Comparison of ENCODE assay signal across 9 cellular contexts in the genomic region with DNA sequence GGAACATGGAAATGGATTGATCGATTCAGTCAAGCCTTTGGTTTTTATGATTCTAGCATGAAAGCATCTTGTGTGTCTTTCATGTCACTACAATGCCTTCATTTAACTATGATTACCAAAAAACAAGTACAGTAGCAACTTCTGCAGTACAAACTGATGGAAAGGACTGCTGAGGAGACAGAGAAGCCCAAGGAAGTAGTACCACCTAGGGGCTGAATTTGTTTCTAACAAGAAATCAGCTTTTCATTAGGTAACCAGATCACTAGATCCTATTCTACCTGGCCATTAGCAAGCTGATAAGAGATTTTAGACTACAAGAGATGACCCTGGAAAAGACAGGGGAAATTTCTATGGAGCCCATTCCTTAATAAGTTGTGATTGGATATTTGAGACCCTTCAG. TPM values are rescaled to one million over a fixed set of nuclear protein-coding genes. Genes with fewer than 3 reads are reported as not detected.
DNase-seq lines count a peak whose midpoint lies in the region; ATAC-seq, FAIRE-seq and TF ChIP-seq lines count a peak whose summit lies in the region.
"Had no signal": no experiment of that assay in that cellular context is flagged by ENCODE, and none has a peak within 500 bp of the region (broad histone marks: within the 10 kb centered on the region; RNA-seq: fewer than 3 reads in every experiment).

No MANE protein-coding gene starts in this region.

- BruUV-seq in K562 (replicated peaks; lab: Mats Ljungman, UMichigan): no TSS peak

- no peaks in the 10 kb centered on the region for H3K27me3 ChIP-seq in K562 (ENCODE audit: control insufficient read depth in 2 of 2, insufficient read depth in 2 of 2, low read length in 2 of 2)

- no peaks in the 10 kb centered on the region for H3K79me2 ChIP-seq in K562 (ENCODE audit: control insufficient read depth, insufficient read depth, low read length)

- H3K9me1 ChIP-seq in K562 (ENCODE audit: control insufficient read depth, insufficient read depth, low read length): no peaks in the 10 kb centered on the region

- intact Hi-C loops in K562 (cut with micrococcal nuclease): loop anchor here (1.0 kb wide), 1 partner anchor 96 kb away; no protein-coding TSS in a partner anchor

- H3K9me3 ChIP-seq in K562 (replicated peaks; ENCODE audit: control insufficient read depth, insufficient read depth, low read depth, low read length): no peaks in the 10 kb centered on the region

- TF ChIP-seq EP300 in K562 (IDR thresholded peaks at IDR 0.05; ENCODE audit: low read length): no peak

- peak; percentile 59; the same call in 2 of the 3 replicates for ATAC-seq in K562
- ATAC-seq in GM21528 (IDR thresholded peaks at IDR 0.05; ENCODE audit: low FRiP score, unreplicated experiment): no peak
- ATAC-seq in HG03108 (IDR thresholded peaks at IDR 0.05; ENCODE audit: unreplicated experiment): no peak
- ATAC-seq in GM19395 (IDR thresholded peaks at IDR 0.05; ENCODE audit: unreplicated experiment): no peak
- ATAC-seq: activated CD8-positive, alpha-beta memory T cell treated with anti-CD3 and anti-CD28 coated beads, Interleukin-2, amount 10 ng/mL, durations not matched to agents 7 days and 5 days had no signal

- POLR2A ChIA-PET in K562 (lab: Yijun Ruan, JAX): no interaction called here

- H3K4me1 ChIP-seq in K562 (replicated peaks in 1 of 2; ENCODE audit: control insufficient read depth in 2 of 2, insufficient read depth in 2 of 2, low read length in 2 of 2): peaks cover 0 to 8% of the 10 kb centered on the region in 2 experiments; a peak in 3 of 5 replicates

- H3K36me3 ChIP-seq in K562 (ENCODE audit: control insufficient read depth, insufficient read depth, low read length): no peaks in the 10 kb centered on the region

- 36% methylated on average over 1 of the region's 1 CpG for WGBS in K562 (ENCODE audit: insufficient coverage, low coverage, missing lambda C conversion rate)

- in situ Hi-C loops in K562 (cut with MboI): no loop called here

- H3K4me3 ChIP-seq in K562: no peak overlapping the region

- no peak overlapping the region for H3K9ac ChIP-seq in K562 (ENCODE audit: insufficient read depth in 1 of 2, low read depth in 2 of 2, low read length in 2 of 2)

- H3K27ac ChIP-seq in K562 (ENCODE audit: extremely low read depth, low read depth, low read length): no peak overlapping the region

- peak in 2 of 3 experiments; percentile 30 to 58; a peak in 2 of 6 replicates for TF ChIP-seq CTCF in K562 (IDR thresholded peaks at IDR 0.05 in 2 of 3, conservative IDR thresholded peaks at IDR 0.05 in 1 of 3; ENCODE audit: insufficient read depth in 2 of 3, low read depth in 1 of 3, low read length in 3 of 3)

- no peak for FAIRE-seq in HTR-8/SVneo (lab: Jason Lieb, UNC)
- no peak for FAIRE-seq in K562 (lab: Jason Lieb, UNC)

- TF ChIP-seq POLR2A in K562 (conservative IDR thresholded peaks at IDR 0.05): no peak

- DNase-seq in DMS153 treated with DMSO at 0.1 percent for 48 hours (lab: John Stamatoyannopoulos, UW; ENCODE audit: unreplicated experiment): peak; percentile 49
- DNase-seq in HTR-8/SVneo (ENCODE audit: insufficient read length, low spot score): peak; percentile 34
- DNase-seq in K562 (ENCODE audit: extremely low read depth in 1 of 4, low spot score in 3 of 4): peak in 1 of 4 experiments; percentile 29
- DNase-seq in midbrain (lab: John Stamatoyannopoulos, UW): peak; percentile 64
- no peak for DNase-seq in activated naive CD4-positive, alpha-beta T cell treated with Interleukin-2 at 50 U/mL for 16 hours
- DNase-seq: activated CD8-positive, alpha-beta memory T cell treated with anti-CD3 and anti-CD28 coated beads, Interleukin-2, amount 10 ng/mL, durations not matched to agents 7 days and 5 days had no signal

- peak; percentile 68 to 82 for TF ChIP-seq RAD21 in K562 (CRISPR knock-in tag; conservative IDR thresholded peaks at IDR 0.05 in 1 of 2, IDR thresholded peaks at IDR 0.05 in 1 of 2)

- CTCF ChIA-PET in K562 (lab: Yijun Ruan, JAX; ENCODE audit: low intra/inter-chr PET ratio): interaction anchor here (1.0 kb wide), 1 partner anchor 172 kb away, joined by 5 read pairs; no protein-coding TSS in a partner anchor

- no peaks in the 10 kb centered on the region for H4K20me1 ChIP-seq in K562 (replicated peaks; ENCODE audit: control insufficient read depth, insufficient read depth, low read length)

- H3K4me2 ChIP-seq in K562 (ENCODE audit: insufficient read depth, low read length): no peak overlapping the region

- no peak overlapping the region for H2AFZ ChIP-seq in K562 (ENCODE audit: low read depth, low read length)

TF ChIP-seq in K562, 482 proteins besides CTCF, POLR2A, EP300 and RAD21 (continues in another document):
- TF ChIP-seq, protein P1, sequence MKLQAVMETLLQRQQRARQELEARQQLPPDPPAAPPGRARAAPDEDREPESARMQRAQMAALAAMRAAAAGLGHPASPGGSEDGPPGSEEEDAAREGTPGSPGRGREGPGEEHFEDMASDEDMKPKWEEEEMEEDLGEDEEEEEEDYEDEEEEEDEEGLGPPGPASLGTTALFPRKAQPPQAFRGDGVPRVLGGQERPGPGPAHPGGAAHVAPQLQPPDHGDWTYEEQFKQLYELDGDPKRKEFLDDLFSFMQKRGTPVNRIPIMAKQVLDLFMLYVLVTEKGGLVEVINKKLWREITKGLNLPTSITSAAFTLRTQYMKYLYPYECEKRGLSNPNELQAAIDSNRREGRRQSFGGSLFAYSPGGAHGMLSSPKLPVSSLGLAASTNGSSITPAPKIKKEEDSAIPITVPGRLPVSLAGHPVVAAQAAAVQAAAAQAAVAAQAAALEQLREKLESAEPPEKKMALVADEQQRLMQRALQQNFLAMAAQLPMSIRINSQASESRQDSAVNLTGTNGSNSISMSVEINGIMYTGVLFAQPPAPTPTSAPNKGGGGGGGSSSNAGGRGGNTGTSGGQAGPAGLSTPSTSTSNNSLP (IDR thresholded peaks at IDR 0.05; ENCODE audit: borderline replicate concordance, low read depth, low read length): 0 out of 2 replicates have a peak, but pooled peaks have one; percentile 12

RNA-seq across cellular contexts. Expression of gene IFIT1, which starts 3.2 kb away (rescaled TPM):
- total RNA-seq in K562 (2011; cell fraction: chromatin; rRNA removed; ENCODE audit: low replicate concordance): not detected in 2 replicates
- total RNA-seq in K562 (2011; cell fraction: nucleolus; rRNA removed): not detected in 2 replicates
- total RNA-seq in K562 (2011; cell fraction: nucleoplasm; rRNA removed): not detected in 2 replicates
- 0.09 TPM in 1 of 2 replicates, not detected in the other for total RNA-seq in K562 (2014; rRNA removed)
- 0.13 and 0.18 TPM in 2 replicates for total RNA-seq in K562 (2014; rRNA removed; fragmentation: Illumina TruSeq; extraction: Trizol)
- total RNA-seq in K562 (2015; rRNA removed; fragmentation: Illumina TruSeq; extraction: Trizol): 0.23 and 0.40 TPM in 2 replicates
- total RNA-seq in K562 (2021): 0.09 and 0.25 TPM in 2 replicates
- polyA plus RNA-seq in K562 (2011; rRNA removed): 0.06 and 0.07 TPM in 2 replicates
- polyA plus RNA-seq in K562 (2011; cell fraction: cytosol; rRNA removed): 0.04 TPM in 1 of 2 replicates, not detected in the other
- not detected in 2 replicates for polyA plus RNA-seq in K562 (2011; cell fraction: nucleus; rRNA removed)
- 0.08 and 0.14 TPM in 2 replicates for polyA plus RNA-seq in K562 (2012)
- polyA plus RNA-seq in K562 (2014; fragmentation: Illumina TruSeq; extraction: Trizol): 0.10 and 0.18 TPM in 2 replicates
- under 1 TPM; 0.18 TPM for polyA plus RNA-seq in K562 (2014; fragmentation: Nextera tagmentation; extraction: Ambion mirVana)
- polyA plus RNA-seq in K562 (2014; rRNA removed): 0.03 TPM in 1 of 2 replicates, not detected in the other
- 0.09 TPM in 1 of 2 replicates, not detected in the other for polyA minus RNA-seq in K562 (2011; rRNA and poly(A)+ RNA removed)
- polyA minus RNA-seq in K562 (2011; cell fraction: cytosol; rRNA and poly(A)+ RNA removed): not detected in 2 replicates
- polyA minus RNA-seq in K562 (2011; cell fraction: nucleus; rRNA and poly(A)+ RNA removed): not detected in 2 replicates

RNA-seq across cellular contexts. Expression of gene IFIT1B, which starts 11.4 kb away (rescaled TPM):
- not detected in 2 replicates for total RNA-seq in K562 (2011; cell fraction: chromatin; rRNA removed; ENCODE audit: low replicate concordance)
- not detected in 2 replicates for total RNA-seq in K562 (2011; cell fraction: nucleolus; rRNA removed)
- not detected in 2 replicates for total RNA-seq in K562 (2011; cell fraction: nucleoplasm; rRNA removed)
- total RNA-seq in K562 (2014; rRNA removed): not detected in 2 replicates
- not detected in 2 replicates for total RNA-seq in K562 (2014; rRNA removed; fragmentation: Illumina TruSeq; extraction: Trizol)
- total RNA-seq in K562 (2015; rRNA removed; fragmentation: Illumina TruSeq; extraction: Trizol): not detected in 2 replicates
- not detected in 2 replicates for total RNA-seq in K562 (2021)
- polyA plus RNA-seq in K562 (2011; rRNA removed): not detected in 2 replicates
- polyA plus RNA-seq in K562 (2011; cell fraction: cytosol; rRNA removed): not detected in 2 replicates
- polyA plus RNA-seq in K562 (2011; cell fraction: nucleus; rRNA removed): not detected in 2 replicates
- not detected in 2 replicates for polyA plus RNA-seq in K562 (2012)
- not detected in 2 replicates for polyA plus RNA-seq in K562 (2014; fragmentation: Illumina TruSeq; extraction: Trizol)
- polyA plus RNA-seq in K562 (2014; fragmentation: Nextera tagmentation; extraction: Ambion mirVana): not detected
- not detected in 2 replicates for polyA plus RNA-seq in K562 (2014; rRNA removed)
- not detected in 2 replicates for polyA minus RNA-seq in K562 (2011; rRNA and poly(A)+ RNA removed)
- polyA minus RNA-seq in K562 (2011; cell fraction: cytosol; rRNA and poly(A)+ RNA removed): not detected in 2 replicates
- not detected in 2 replicates for polyA minus RNA-seq in K562 (2011; cell fraction: nucleus; rRNA and poly(A)+ RNA removed)

RNA-seq across cellular contexts. Expression of gene IFIT5, which starts 25.1 kb away (rescaled TPM):
- total RNA-seq in K562 (2011; cell fraction: chromatin; rRNA removed; ENCODE audit: low replicate concordance): not detected in 2 replicates
- not detected in 2 replicates for total RNA-seq in K562 (2011; cell fraction: nucleolus; rRNA removed)
- total RNA-seq in K562 (2011; cell fraction: nucleoplasm; rRNA removed): not detected in 2 replicates
- total RNA-seq in K562 (2014; rRNA removed) (0.05 TPM in 1 of 2 replicates, not detected in the other), K562 (2014; rRNA removed; fragmentation: Illumina TruSeq; extraction: Trizol) (not detected in 2 replicates), K562 (2015; rRNA removed; fragmentation: Illumina TruSeq; extraction: Trizol) (not detected in 2 replicates), K562 (2021) (0.07 and 0.11 TPM in 2 replicates)
- polyA plus RNA-seq in K562 (2011; rRNA removed) (not detected in 2 replicates), K562 (2014; fragmentation: Illumina TruSeq; extraction: Trizol) (not detected in 2 replicates), K562 (2014; fragmentation: Nextera tagmentation; extraction: Ambion mirVana) (under 1 TPM; 0.04 to 0.11 TPM), K562 (2014; rRNA removed) (not detected in 2 replicates)
- polyA plus RNA-seq in K562 (2011; cell fraction: cytosol; rRNA removed): not detected in 2 replicates
- not detected in 2 replicates for polyA plus RNA-seq in K562 (2011; cell fraction: nucleus; rRNA removed)
- 0.01 and 0.03 TPM in 2 replicates for polyA plus RNA-seq in K562 (2012)
- not detected in 2 replicates for polyA minus RNA-seq in K562 (2011; rRNA and poly(A)+ RNA removed)
- not detected in 2 replicates for polyA minus RNA-seq in K562 (2011; cell fraction: cytosol; rRNA and poly(A)+ RNA removed)
- polyA minus RNA-seq in K562 (2011; cell fraction: nucleus; rRNA and poly(A)+ RNA removed): not detected in 2 replicates
